ENCODE assay signal across 27 cellular contexts in the genomic region with DNA sequence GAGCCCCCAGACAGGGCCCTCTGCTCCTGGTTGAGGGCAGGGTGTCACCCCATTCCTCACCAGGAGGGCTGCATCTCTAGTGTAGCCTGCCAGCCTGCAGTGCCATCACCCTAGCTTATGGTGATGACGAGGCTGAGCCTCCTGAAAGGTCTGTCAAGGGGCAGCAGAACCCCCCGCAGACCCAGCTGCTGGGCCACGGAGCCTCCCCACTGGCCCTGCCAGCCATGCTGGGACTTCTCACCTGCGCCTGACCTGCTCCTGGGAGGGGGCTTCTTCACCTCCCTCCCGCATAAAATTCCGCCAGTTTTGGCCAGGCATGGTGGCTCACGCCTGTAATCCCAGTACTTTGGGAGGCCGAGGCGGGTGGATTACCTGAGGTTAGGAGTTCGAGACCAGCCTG.
"Had no signal": no experiment of that assay in that cellular context is flagged by ENCODE, and none has a peak within 500 bp of the region (broad histone marks: within the 10 kb centered on the region; RNA-seq: fewer than 3 reads in every experiment).

No MANE protein-coding gene starts in this region.

- DNase-seq: activated B cell treated with CpG ODN at 0.5 μM for 24 hours; activated CD4-positive, alpha-beta T cell treated with anti-CD3 and anti-CD28 coated beads for 48 hours; activated CD4-positive, alpha-beta T cell treated with anti-CD3 and anti-CD28 coated beads, Interleukin-2, amount 50 U/mL, for 1 hour; activated CD4-positive, alpha-beta T cell treated with anti-CD3 and anti-CD28 coated beads, Interleukin-2, amount 50 U/mL, for 48 hours; activated CD8-positive, alpha-beta memory T cell treated with anti-CD3 and anti-CD28 coated beads for 24 hours; activated CD8-positive, alpha-beta T cell treated with anti-CD3 and anti-CD28 coated beads for 36 hours; activated gamma-delta T cell; activated naive CD4-positive, alpha-beta T cell; activated naive CD4-positive, alpha-beta T cell treated with anti-CD3 and anti-CD28 coated beads, Interleukin-2, amount 50 U/mL, for 16 hours; activated T-cell treated with anti-CD3 and anti-CD28 coated beads, Interleukin-2, amount 50 U/mL, for 4 hours; amniotic stem cell; anterior cingulate cortex; brain microvascular endothelial cell; dorsolateral prefrontal cortex; effector CD4-positive, alpha-beta T cell; effector memory CD8-positive, alpha-beta T cell; erythroblast; foreskin keratinocyte; T-helper 1 cell; T-helper 17 cell; T1000; WERI-Rb-1 had no signal

- H3K4me1 ChIP-seq: foreskin keratinocyte had no signal

- H3K27ac ChIP-seq: brain microvascular endothelial cell, coronary artery, esophagus muscularis mucosa, foreskin keratinocyte, gastroesophageal sphincter, WERI-Rb-1 had no signal

- H3K9me3 ChIP-seq: esophagus muscularis mucosa, gastroesophageal sphincter had no signal

- FAIRE-seq: astrocyte, bronchial epithelial cell had no signal

- H3K36me3 ChIP-seq: brain microvascular endothelial cell, esophagus muscularis mucosa, gastroesophageal sphincter, WERI-Rb-1 had no signal

- H3K4me3 ChIP-seq: coronary artery, dorsolateral prefrontal cortex, esophagus muscularis mucosa, gastroesophageal sphincter had no signal

- H3K27me3 ChIP-seq: esophagus muscularis mucosa, gastroesophageal sphincter had no signal
